10 cellular contexts compared by ENCODE assay signal in genomic region chr4:113635739-113636437, GRCh38.
DNase-seq lines count a peak whose midpoint lies in the region; TF ChIP-seq lines count a peak whose summit lies in the region.
"Had no signal": no experiment of that assay in that cellular context is flagged by ENCODE, and none has a peak within 500 bp of the region (broad histone marks: within the 10 kb centered on the region; RNA-seq: fewer than 3 reads in every experiment).

No MANE protein-coding gene starts in this region.

- intact Hi-C loops in activated CD4-positive, alpha-beta T cell treated with anti-CD3 and anti-CD28 coated beads, Interleukin-2, amount 10 ng/mL, durations not matched to agents 24 days and 14 days (cut with micrococcal nuclease), result loop anchor here (1.0 to 2.0 kb wide), 2 partner anchors 89 to 127 kb away; no protein-coding TSS in a partner anchor
- intact Hi-C loops in stomach (cut with DNase I; ENCODE audit: low total_unique reads), result no loop called here

- TF ChIP-seq POLR2A in stomach (IDR thresholded peaks at IDR 0.05), result no peak

- no peak for TF ChIP-seq EP300 in stomach (IDR thresholded peaks at IDR 0.05)

- peaks cover 19% of the 10 kb centered on the region for H3K36me3 Mint-ChIP-seq in activated CD4-positive, alpha-beta T cell treated with anti-CD3 and anti-CD28 coated beads, Interleukin-2, amount 10 ng/mL, durations not matched to agents 24 days and 14 days (ENCODE audit: low read depth)

- H3K27ac ChIP-seq in stomach, result peak overlapping the region in 4 of 5 donors; percentile 54 to 88 (median 74)

- no peaks in the 10 kb centered on the region for H3K27me3 Mint-ChIP-seq in activated CD4-positive, alpha-beta T cell treated with anti-CD3 and anti-CD28 coated beads, Interleukin-2, amount 10 ng/mL, durations not matched to agents 24 days and 14 days

- peaks cover 49% of the 10 kb centered on the region for H3K4me1 Mint-ChIP-seq in activated CD4-positive, alpha-beta T cell treated with anti-CD3 and anti-CD28 coated beads, Interleukin-2, amount 10 ng/mL, durations not matched to agents 24 days and 14 days

- H3K4me1 ChIP-seq in stomach, result peaks cover 36 to 80% (median 70%) of the 10 kb centered on the region in 4 donors

- no peaks in the 10 kb centered on the region for H3K9me3 Mint-ChIP-seq in activated CD4-positive, alpha-beta T cell treated with anti-CD3 and anti-CD28 coated beads, Interleukin-2, amount 10 ng/mL, durations not matched to agents 24 days and 14 days

- 68 to 86% (median 72%) methylated on average over 3 of the region's 3 CpGs for WGBS in stomach, 5 donors

- no peaks in the 10 kb centered on the region for H3K9me3 ChIP-seq in stomach

- no peak for DNase-seq in activated CD4-positive, alpha-beta T cell treated with anti-CD3 and anti-CD28 coated beads, Interleukin-2, amount 10 ng/mL, durations not matched to agents 24 days and 14 days
- DNase-seq in activated CD4-positive, alpha-beta T cell treated with anti-CD3 and anti-CD28 coated beads, Interleukin-2, amount 50 U/mL, for 4 hours, result no peak
- DNase-seq in M059J (ENCODE audit: low read depth) (peak; percentile 56), fibroblast of gingiva (ENCODE audit: low read depth) (peak; percentile 9), stomach (no peak), mesenteric fat pad (ENCODE audit: low spot score) (no peak), SIG-M5 treated with dmso at 0.1 percent for 504 hours (lab: John Stamatoyannopoulos, UW; ENCODE audit: unreplicated experiment) (no peak), COLO829 (ENCODE audit: low spot score) (no peak)
- DNase-seq: amniotic stem cell, left colon had no signal

- no peaks in the 10 kb centered on the region for H3K36me3 ChIP-seq in stomach

- H3K27me3 ChIP-seq in stomach, result no peaks in the 10 kb centered on the region

- no peak overlapping the region for H3K4me3 ChIP-seq in stomach

- no peak overlapping the region for H3K27ac Mint-ChIP-seq in activated CD4-positive, alpha-beta T cell treated with anti-CD3 and anti-CD28 coated beads, Interleukin-2, amount 10 ng/mL, durations not matched to agents 24 days and 14 days

- H3K4me3 Mint-ChIP-seq in activated CD4-positive, alpha-beta T cell treated with anti-CD3 and anti-CD28 coated beads, Interleukin-2, amount 10 ng/mL, durations not matched to agents 24 days and 14 days, result peak overlapping the region; percentile 69

- no peak for TF ChIP-seq CTCF in stomach (IDR thresholded peaks at IDR 0.05)

Comparison
In these comparisons a context has a peak if more than half of its experiments do, and no peak if none do; other contexts are left out.
1. DNase-seq: peak in M059J (single experiment) and fibroblast of gingiva (single experiment); none in activated CD4-positive, alpha-beta T cell treated with anti-CD3 and anti-CD28 coated beads, Interleukin-2, amount 10 ng/mL, durations not matched to agents 24 days and 14 days (single experiment), activated CD4-positive, alpha-beta T cell treated with anti-CD3 and anti-CD28 coated beads, Interleukin-2, amount 50 U/mL, for 4 hours (0 of 2), stomach (single experiment), mesenteric fat pad (single experiment), SIG-M5 treated with dmso at 0.1 percent for 504 hours (single experiment) and COLO829 (single experiment).